9 cellular contexts compared by ENCODE assay signal in genomic region chr12:54304187-54304810, GRCh38. TPM values are rescaled to one million over a fixed set of nuclear protein-coding genes. Genes with fewer than 3 reads are reported as not detected.
A peak's percentile ranks its signal among the peaks of the same experiment; 100 is the strongest.
DNase-seq lines count a peak whose midpoint lies in the region; ATAC-seq, FAIRE-seq and TF ChIP-seq lines count a peak whose summit lies in the region.
"Had no signal": no experiment of that assay in that cellular context is flagged by ENCODE, and none has a peak within 500 bp of the region (broad histone marks: within the 10 kb centered on the region; RNA-seq: fewer than 3 reads in every experiment).

No MANE protein-coding gene starts in this region.

- no peak for TF ChIP-seq POLR2A in heart left ventricle (IDR thresholded peaks at IDR 0.05)

- no peak for TF ChIP-seq CTCF in heart left ventricle (IDR thresholded peaks at IDR 0.05)

- ATAC-seq in HG03460 (IDR thresholded peaks at IDR 0.05; ENCODE audit: unreplicated experiment) (peak; percentile 54), heart left ventricle (peak; percentile 21 to 86 (median 74)), HG03469 (IDR thresholded peaks at IDR 0.05; ENCODE audit: unreplicated experiment) (no peak), GM21381 (IDR thresholded peaks at IDR 0.05; ENCODE audit: unreplicated experiment) (no peak)

- intact Hi-C loops in heart left ventricle (cut with DNase I): no loop called here

- no peaks in the 10 kb centered on the region for H3K36me3 ChIP-seq in SJCRH30
- no peaks in the 10 kb centered on the region for H3K36me3 ChIP-seq in heart left ventricle
- H3K36me3 ChIP-seq in small intestine (ENCODE audit: control insufficient read depth in 2 of 2, insufficient read depth in 2 of 2, low read length in 2 of 2): no peaks in the 10 kb centered on the region
- no peaks in the 10 kb centered on the region for H3K36me3 ChIP-seq in MG63

- no peak for FAIRE-seq in small intestine (lab: Jason Lieb, UNC)

- H3K4me3 ChIP-seq in SJCRH30 (no peak overlapping the region), heart left ventricle (peak overlapping the region in 1 of 12 donors; percentile 23), small intestine (ENCODE audit: low read depth in 1 of 2, low read length in 2 of 2) (no peak overlapping the region), MG63 (no peak overlapping the region)

- 19 to 21% (median 20%) methylated on average over 7 to 12 of the region's 12 CpGs for WGBS in heart left ventricle, 4 donors
- whole genome bisulfite sequencing in small intestine, 3 donors: 7 to 10% (median 9%) methylated on average over 12 of the region's 12 CpGs

- H3K9me3 ChIP-seq in SJCRH30 (replicated peaks) (no peaks in the 10 kb centered on the region), heart left ventricle (no peaks in the 10 kb centered on the region), small intestine (ENCODE audit: control insufficient read depth, low read depth) (no peaks in the 10 kb centered on the region), MG63 (no peaks in the 10 kb centered on the region)

- H3K27me3 ChIP-seq in SJCRH30: peaks cover 3% of the 10 kb centered on the region; the same call in 1 of the 2 replicates
- H3K27me3 ChIP-seq in heart left ventricle: peaks cover 0 to 26% (median 9%) of the 10 kb centered on the region in 9 donors
- peaks cover 0 to 16% of the 10 kb centered on the region in 2 donors for H3K27me3 ChIP-seq in small intestine (ENCODE audit: control insufficient read depth in 2 of 2, insufficient read depth in 2 of 2, low read length in 2 of 2)
- H3K27me3 ChIP-seq in MG63: peaks cover 7% of the 10 kb centered on the region

- H3K4me1 ChIP-seq in SJCRH30: peaks cover 21% of the 10 kb centered on the region
- peaks cover 0 to 49% (median 5%) of the 10 kb centered on the region in 12 donors for H3K4me1 ChIP-seq in heart left ventricle
- peaks cover 0 to 7% of the 10 kb centered on the region in 2 donors for H3K4me1 ChIP-seq in small intestine (ENCODE audit: control insufficient read depth in 2 of 2, insufficient read depth in 1 of 2, low read depth in 1 of 2, low read length in 1 of 2)

- H3K27ac ChIP-seq in SJCRH30 (no peak overlapping the region), heart left ventricle (peak overlapping the region in 1 of 12 donors; percentile 46), small intestine (ENCODE audit: low read depth in 1 of 2, low read length in 1 of 2) (no peak overlapping the region)

- peak; percentile 32 to 41 for DNase-seq in SJCRH30
- peak; percentile 47 to 85 (median 74) for DNase-seq in heart left ventricle
- DNase-seq in small intestine: peak; percentile 68
- no peak for DNase-seq in middle frontal gyrus (ENCODE audit: extremely low spot score, low spot score)
- no peak for DNase-seq in MG63

RNA-seq across cellular contexts. Expression of gene NFE2, which starts 3.5 kb away (rescaled TPM):
- total RNA-seq in SJCRH30 (2014; rRNA removed; shearing (Covaris generic)): not detected in 2 replicates
- total RNA-seq in heart left ventricle: 1 to 10 TPM in 2 of 9 donors, under 1 TPM in 5, not detected in 2; 0.21 to 1.7 (median 0.63) TPM
- polyA plus RNA-seq in heart left ventricle: under 1 TPM; 0.38 to 0.51 TPM
- under 1 TPM in 1 of 3 donors, not detected in 2; 0.07 TPM for polyA plus RNA-seq in small intestine
- 0.13 TPM in 1 of 2 replicates, not detected in the other for total RNA-seq in MG63 (2014; rRNA removed; shearing (Covaris generic); ENCODE audit: low replicate concordance)

RNA-seq across cellular contexts. Expression of gene COPZ1, which starts 20.6 kb away (rescaled TPM):
- total RNA-seq in SJCRH30 (2014; rRNA removed; shearing (Covaris generic)): 113 and 117 TPM in 2 replicates
- 100 to 1,000 TPM; 112 to 146 (median 125) TPM for total RNA-seq in heart left ventricle
- 100 to 1,000 TPM in 1 of 2 donors, 10 to 100 TPM in 1; 77.3 to 142 TPM for polyA plus RNA-seq in heart left ventricle
- polyA plus RNA-seq in small intestine: 100 to 1,000 TPM; 114 to 140 (median 136) TPM
- total RNA-seq in MG63 (2014; rRNA removed; shearing (Covaris generic); ENCODE audit: low replicate concordance): 243 and 381 TPM in 2 replicates

RNA-seq across cellular contexts. Expression of gene HNRNPA1, which starts 23.8 kb away (rescaled TPM):
- total RNA-seq in SJCRH30 (2014; rRNA removed; shearing (Covaris generic)): 1,766 and 1,801 TPM in 2 replicates
- total RNA-seq in heart left ventricle: 100 to 1,000 TPM; 129 to 565 (median 396) TPM
- 100 to 1,000 TPM; 315 to 735 TPM for polyA plus RNA-seq in heart left ventricle
- polyA plus RNA-seq in small intestine: 1,000 to 10,000 TPM in 1 of 3 donors, 100 to 1,000 TPM in 2; 408 to 1,666 (median 728) TPM
- total RNA-seq in MG63 (2014; rRNA removed; shearing (Covaris generic); ENCODE audit: low replicate concordance): 84.7 and 146 TPM in 2 replicates

RNA-seq across cellular contexts. Expression of gene CBX5, which starts 24.4 kb away (rescaled TPM):
- total RNA-seq in SJCRH30 (2014; rRNA removed; shearing (Covaris generic)): 140 and 158 TPM in 2 replicates
- 10 to 100 TPM; 22.3 to 59.5 (median 49.4) TPM for total RNA-seq in heart left ventricle
- polyA plus RNA-seq in heart left ventricle: 10 to 100 TPM; 18.4 to 32.1 TPM
- 10 to 100 TPM in 1 of 3 donors, 1 to 10 TPM in 2; 2.7 to 13.5 (median 3.1) TPM for polyA plus RNA-seq in small intestine
- 20.5 and 26.6 TPM in 2 replicates for total RNA-seq in MG63 (2014; rRNA removed; shearing (Covaris generic); ENCODE audit: low replicate concordance)

RNA-seq across cellular contexts. Expression of gene GPR84, which starts 60.0 kb away (rescaled TPM):
- not detected in 2 replicates for total RNA-seq in SJCRH30 (2014; rRNA removed; shearing (Covaris generic))
- 1 to 10 TPM in 2 of 9 donors, under 1 TPM in 2, not detected in 5; 0.21 to 4.4 (median 0.94) TPM for total RNA-seq in heart left ventricle
- polyA plus RNA-seq in heart left ventricle (under 1 TPM in 1 of 2 donors, not detected in 1; 0.37 TPM), small intestine (under 1 TPM in 1 of 3 donors, not detected in 2; 0.33 TPM)
- total RNA-seq in MG63 (2014; rRNA removed; shearing (Covaris generic); ENCODE audit: low replicate concordance): not detected in 2 replicates
- polyA plus RNA-seq: IgD-negative memory B cell had no signal

Comparison
In these comparisons a context has a peak if more than half of its experiments do, and no peak if none do; other contexts are left out.
1. ATAC-seq: peak in HG03460 (single experiment) and heart left ventricle (4 of 4); none in HG03469 (single experiment) and GM21381 (single experiment).
2. DNase-seq: peak in SJCRH30 (2 of 2), heart left ventricle (5 of 5) and small intestine (single experiment); none in middle frontal gyrus (single experiment) and MG63 (single experiment).